ENCODE assay signal across 12 cellular contexts in the genomic region with DNA sequence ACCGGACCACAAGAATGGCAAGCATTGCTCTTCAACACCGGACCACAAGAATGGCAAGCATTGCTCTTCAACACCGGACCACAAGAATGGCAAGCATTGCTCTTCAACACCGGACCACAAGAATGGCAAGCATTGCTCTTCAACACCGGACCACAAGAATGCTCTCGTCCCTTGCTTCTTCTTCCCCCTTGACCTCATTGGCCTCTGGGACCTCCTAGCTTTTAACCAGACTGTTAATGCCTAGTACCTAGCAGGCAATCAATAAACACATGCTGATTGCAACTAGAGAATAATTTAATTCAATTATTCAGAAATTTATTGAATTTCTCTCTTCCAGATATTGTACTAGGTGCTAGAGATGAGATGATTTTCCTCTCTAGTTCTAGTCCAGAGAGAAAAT. TPM values are rescaled to one million over a fixed set of nuclear protein-coding genes. Genes with fewer than 3 reads are reported as not detected.
"Had no signal": no experiment of that assay in that cellular context is flagged by ENCODE, and none has a peak within 500 bp of the region (broad histone marks: within the 10 kb centered on the region; RNA-seq: fewer than 3 reads in every experiment).

No MANE protein-coding gene starts in this region.

RNA-seq across cellular contexts. Expression of gene NTM, which starts 28.0 kb away (rescaled TPM):
- total RNA-seq: activated CD4-positive, alpha-beta memory T cell treated with anti-CD3 and anti-CD28 coated beads, Interleukin-2, amount 10 ng/mL, durations not matched to agents 7 days and 5 days; activated CD4-positive, alpha-beta T cell treated with anti-CD3 and anti-CD28 coated beads for 36 hours; activated CD4-positive, alpha-beta T cell treated with anti-CD3 and anti-CD28 coated beads, Interleukin-2, amount 10 ng/mL, durations not matched to agents 7 days and 5 days; activated CD8-positive, alpha-beta memory T cell treated with anti-CD3 and anti-CD28 coated beads, Interleukin-2, amount 10 ng/mL, durations not matched to agents 7 days and 5 days; activated CD8-positive, alpha-beta T cell treated with anti-CD3 and anti-CD28 coated beads, Interleukin-2, amount 10 ng/mL, durations not matched to agents 7 days and 5 days; activated naive CD8-positive, alpha-beta T cell treated with anti-CD3 and anti-CD28 coated beads, Interleukin-2, amount 10 ng/mL, durations not matched to agents 7 days and 5 days; activated T-helper 2 cell treated with anti-CD3 and anti-CD28 coated beads, Interferon-gamma antibody, Interleukin-2, Interleukin-4, amounts not matched to agents 10 μg/mL and 5 μg/mL and 100 μg/mL, durations not matched to agents 14 hours and 24 hours and 36 hours; ascending aorta; T-cell; T-helper 1 cell treated with Interleukin-12 subunit alpha and Interleukin-12 subunit beta and Interleukin-4 antibody, amounts not matched to agents 30 ng/mL and 1 ng/mL, for 36 hours; T-helper 17 cell; T-helper 2 cell treated with Interferon-gamma antibody and Interleukin-4, amounts not matched to agents 100 ng/mL and 5 ng/mL, for 36 hours had no signal
